ENCODE assay signal across 9 cellular contexts in genomic region chr15:83919319-83919830, GRCh38.
DNase-seq lines count a peak whose midpoint lies in the region; ATAC-seq, FAIRE-seq and TF ChIP-seq lines count a peak whose summit lies in the region.
"Had no signal": no experiment of that assay in that cellular context is flagged by ENCODE, and none has a peak within 500 bp of the region (broad histone marks: within the 10 kb centered on the region; RNA-seq: fewer than 3 reads in every experiment).

No MANE protein-coding gene starts in this region.

- no peak overlapping the region for H3K4me3 ChIP-seq in sigmoid colon

- peaks cover 0 to 44% (median 20%) of the 10 kb centered on the region in 4 donors for H3K4me1 ChIP-seq in sigmoid colon

- ATAC-seq in GM18867 (IDR thresholded peaks at IDR 0.05; ENCODE audit: unreplicated experiment) (peak; percentile 83), GM21529 (IDR thresholded peaks at IDR 0.05; ENCODE audit: unreplicated experiment) (peak; percentile 71), HG03520 (IDR thresholded peaks at IDR 0.05; ENCODE audit: unreplicated experiment) (peak; percentile 67), HG03097 (IDR thresholded peaks at IDR 0.05; ENCODE audit: low FRiP score, unreplicated experiment) (no peak)
- ATAC-seq: naive thymus-derived CD4-positive, alpha-beta T cell had no signal

- no peak for TF ChIP-seq CTCF in sigmoid colon (IDR thresholded peaks at IDR 0.05)

- H3K27me3 ChIP-seq in sigmoid colon, result no peaks in the 10 kb centered on the region

- TF ChIP-seq POLR2A in sigmoid colon (IDR thresholded peaks at IDR 0.05), result no peak

- intact Hi-C loops in sigmoid colon (cut with DNase I), result no loop called here

- peaks cover 0 to 17% (median 3%) of the 10 kb centered on the region in 4 donors for H3K36me3 ChIP-seq in sigmoid colon

- WGBS in sigmoid colon, 2 donors, result 71% methylated on average over 5 of the region's 5 CpGs

- TF ChIP-seq EP300 in sigmoid colon (IDR thresholded peaks at IDR 0.05), result no peak

- DNase-seq in sigmoid colon (no peak), HTR-8/SVneo (ENCODE audit: insufficient read length, low spot score) (no peak), RCC 7860 (ENCODE audit: low spot score) (no peak)
- DNase-seq: caudate nucleus had no signal

- FAIRE-seq in HTR-8/SVneo (lab: Jason Lieb, UNC) (no peak), RCC 7860 (lab: Jason Lieb, UNC) (no peak)

- H3K27ac ChIP-seq in sigmoid colon, result peak overlapping the region in 3 of 4 donors; percentile 12 to 64 (median 54)

- no peaks in the 10 kb centered on the region for H3K9me3 ChIP-seq in sigmoid colon
